In genomic region chr9:98438701-98439100, GRCh38 we compare ENCODE assay signal across 31 cellular contexts.
"Had no signal": no experiment of that assay in that cellular context is flagged by ENCODE, and none has a peak within 500 bp of the region (broad histone marks: within the 10 kb centered on the region; RNA-seq: fewer than 3 reads in every experiment).

No MANE protein-coding gene starts in this region.

- H3K4me3 ChIP-seq: body of pancreas, coronary artery, left lung, lower lobe of right lung, mucosa of descending colon, ovary, skin epidermis, tibial artery had no signal

- H3K9me3 ChIP-seq: body of pancreas, left lung, lower lobe of right lung, mucosa of descending colon, neutrophil, ovary, tibial artery had no signal

- H3K4me1 ChIP-seq: body of pancreas, left lung, lower lobe of right lung, tibial artery had no signal

- H3K9me3 Mint-ChIP-seq: activated CD4-positive, alpha-beta memory T cell treated with anti-CD3 and anti-CD28 coated beads for 36 hours; activated T-cell treated with anti-CD3 and anti-CD28 coated beads, Interleukin-2, amount 50 U/mL, for 4 hours; activated T-helper 17 cell treated with anti-CD3 and anti-CD28 coated beads, Interleukin-2, amount 50 U/mL, for 72 hours; natural killer cell treated with Interleukin-12 subunit alpha and Interleukin-12 subunit beta and Interleukin-15 and Interleukin-18, amount 100 ng/mL, for 72 hours; stimulated activated effector memory CD8-positive, alpha-beta T cell treated with anti-CD3 and anti-CD28 coated beads, Interleukin-12 subunit alpha, Interleukin-12 subunit beta, amount 100 ng/mL, for 72 hours; stimulated activated naive CD8-positive, alpha-beta T cell treated with anti-CD3 and anti-CD28 coated beads, Interleukin-15, amount 100 ng/mL, for 72 hours; T-helper 1 cell treated with Interleukin-12 subunit alpha and Interleukin-12 subunit beta and Interleukin-4 antibody, amounts not matched to agents 30 μg/mL and 1 μg/mL, for 36 hours had no signal

- H3K36me3 Mint-ChIP-seq: activated CD4-positive, alpha-beta memory T cell treated with anti-CD3 and anti-CD28 coated beads for 36 hours; natural killer cell treated with Interleukin-12 subunit alpha and Interleukin-12 subunit beta and Interleukin-15 and Interleukin-18, amount 100 ng/mL, for 72 hours; stimulated activated effector memory CD8-positive, alpha-beta T cell treated with anti-CD3 and anti-CD28 coated beads, Interleukin-12 subunit alpha, Interleukin-12 subunit beta, amount 100 ng/mL, for 72 hours had no signal

- H3K4me1 Mint-ChIP-seq: activated T-helper 17 cell treated with anti-CD3 and anti-CD28 coated beads, Interleukin-2, amount 50 U/mL, for 72 hours; stimulated activated effector memory CD8-positive, alpha-beta T cell treated with anti-CD3 and anti-CD28 coated beads, Interleukin-12 subunit alpha, Interleukin-12 subunit beta, amount 100 ng/mL, for 72 hours; stimulated activated naive CD8-positive, alpha-beta T cell treated with anti-CD3 and anti-CD28 coated beads, Interleukin-15, amount 100 ng/mL, for 72 hours had no signal

- H3K27me3 ChIP-seq: body of pancreas, left lung, ovary had no signal

- H3K27ac Mint-ChIP-seq: activated CD4-positive, alpha-beta memory T cell treated with anti-CD3 and anti-CD28 coated beads for 36 hours; activated T-helper 17 cell treated with anti-CD3 and anti-CD28 coated beads, Interleukin-2, amount 50 U/mL, for 72 hours; natural killer cell treated with Interleukin-12 subunit alpha and Interleukin-12 subunit beta and Interleukin-15 and Interleukin-18, amount 100 ng/mL, for 72 hours; progenitor cell of endocrine pancreas; stimulated activated effector memory CD8-positive, alpha-beta T cell treated with anti-CD3 and anti-CD28 coated beads, Interleukin-12 subunit alpha, Interleukin-12 subunit beta, amount 100 ng/mL, for 72 hours; stimulated activated naive CD8-positive, alpha-beta T cell treated with anti-CD3 and anti-CD28 coated beads, Interleukin-15, amount 100 ng/mL, for 72 hours; T-helper 1 cell treated with Interleukin-12 subunit alpha and Interleukin-12 subunit beta and Interleukin-4 antibody, amounts not matched to agents 30 μg/mL and 1 μg/mL, for 36 hours had no signal

- H3K27ac ChIP-seq: body of pancreas, coronary artery, left lung, lower lobe of right lung, neutrophil, ovary, skin epidermis, tibial artery, WERI-Rb-1 had no signal

- DNase-seq: activated CD4-positive, alpha-beta memory T cell treated with anti-CD3 and anti-CD28 coated beads for 36 hours; activated CD4-positive, alpha-beta T cell treated with anti-CD3 and anti-CD28 coated beads for 48 hours; activated CD8-positive, alpha-beta memory T cell treated with anti-CD3 and anti-CD28 coated beads, Interleukin-2, amount 50 U/mL, for 48 hours; activated gamma-delta T cell treated with Interleukin-2 at 50 U/mL for 16 hours; activated naive CD4-positive, alpha-beta T cell treated with anti-CD3 and anti-CD28 coated beads, Interleukin-2, amount 50 U/mL, for 16 hours; activated T-cell treated with anti-CD3 and anti-CD28 coated beads, Interleukin-2, amount 50 U/mL, for 4 hours; amygdala; body of pancreas; foreskin melanocyte; kidney glomerular epithelial cell; left lung; lower lobe of right lung; mesendoderm; mucosa of descending colon; ovary; retina; stimulated activated CD4-positive, alpha-beta T cell treated with anti-CD3 and anti-CD28 coated beads, Interleukin-12 subunit alpha, Interleukin-12 subunit beta, amount 100 ng/mL, for 4 hours; stimulated activated CD4-positive, alpha-beta T cell treated with anti-CD3 and anti-CD28 coated beads, Interleukin-4, amount 100 ng/mL, for 1 hour; stimulated activated naive CD8-positive, alpha-beta T cell treated with anti-CD3 and anti-CD28 coated beads, Interleukin-15, amount 100 ng/mL, for 72 hours; SW 1271; T-helper 9 cell; tibial artery; WERI-Rb-1 had no signal

- H3K4me3 Mint-ChIP-seq: activated CD4-positive, alpha-beta memory T cell treated with anti-CD3 and anti-CD28 coated beads for 36 hours; activated T-cell treated with anti-CD3 and anti-CD28 coated beads, Interleukin-2, amount 50 U/mL, for 4 hours; activated T-helper 17 cell treated with anti-CD3 and anti-CD28 coated beads, Interleukin-2, amount 50 U/mL, for 72 hours; natural killer cell treated with Interleukin-12 subunit alpha and Interleukin-12 subunit beta and Interleukin-15 and Interleukin-18, amount 100 ng/mL, for 72 hours; stimulated activated effector memory CD8-positive, alpha-beta T cell treated with anti-CD3 and anti-CD28 coated beads, Interleukin-12 subunit alpha, Interleukin-12 subunit beta, amount 100 ng/mL, for 72 hours; stimulated activated naive CD8-positive, alpha-beta T cell treated with anti-CD3 and anti-CD28 coated beads, Interleukin-15, amount 100 ng/mL, for 72 hours; T-helper 1 cell treated with Interleukin-12 subunit alpha and Interleukin-12 subunit beta and Interleukin-4 antibody, amounts not matched to agents 30 μg/mL and 1 μg/mL, for 36 hours had no signal

- H3K36me3 ChIP-seq: left lung, lower lobe of right lung, neutrophil, ovary, tibial artery had no signal

- H3K27me3 Mint-ChIP-seq: stimulated activated naive CD8-positive, alpha-beta T cell treated with anti-CD3 and anti-CD28 coated beads, Interleukin-15, amount 100 ng/mL, for 72 hours had no signal
